ENCODE assay signal across 16 cellular contexts in genomic region chr6:30870546-30870945, GRCh38.
"Had no signal": no experiment of that assay in that cellular context is flagged by ENCODE, and none has a peak within 500 bp of the region (broad histone marks: within the 10 kb centered on the region; RNA-seq: fewer than 3 reads in every experiment).

No MANE protein-coding gene starts in this region.

- H3K27ac Mint-ChIP-seq: activated naive CD4-positive, alpha-beta T cell treated with anti-CD3 and anti-CD28 coated beads, Interleukin-2, amount 10 ng/mL, durations not matched to agents 7 days and 5 days; dendritic cell treated with granulocyte-macrophage colony-stimulating factor and Interleukin-4, amounts not matched to agents 40 ng/mL and 50 ng/mL, for 4 days; memory B cell had no signal

- H3K27me3 Mint-ChIP-seq: activated naive CD4-positive, alpha-beta T cell treated with anti-CD3 and anti-CD28 coated beads, Interleukin-2, amount 10 ng/mL, durations not matched to agents 7 days and 5 days; naive thymus-derived CD4-positive, alpha-beta T cell had no signal

- H3K4me3 Mint-ChIP-seq: activated naive CD4-positive, alpha-beta T cell treated with anti-CD3 and anti-CD28 coated beads, Interleukin-2, amount 10 ng/mL, durations not matched to agents 7 days and 5 days; dendritic cell treated with granulocyte-macrophage colony-stimulating factor and Interleukin-4, amounts not matched to agents 40 ng/mL and 50 ng/mL, for 4 days; memory B cell had no signal

- DNase-seq: activated CD4-positive, CD25-positive, alpha-beta regulatory T cell treated with anti-CD3 and anti-CD28 coated beads, Interleukin-2, amount 50 U/mL, for 72 hours; activated naive CD4-positive, alpha-beta T cell treated with anti-CD3 and anti-CD28 coated beads, Interleukin-2, amount 10 ng/mL, durations not matched to agents 7 days and 5 days; activated T-cell treated with anti-CD3 and anti-CD28 coated beads, Interleukin-2, amount 50 U/mL, for 48 hours; anterior cingulate cortex; effector memory CD4-positive, alpha-beta T cell; foreskin keratinocyte; glutamatergic neuron; hypothalamus; left ventricle myocardium inferior; mucosa of descending colon; naive thymus-derived CD4-positive, alpha-beta T cell; ovary; tibial artery had no signal

- H3K4me1 Mint-ChIP-seq: memory B cell had no signal

- ATAC-seq: foreskin keratinocyte; mucosa of descending colon; naive thymus-derived CD4-positive, alpha-beta T cell; sciatic nerve had no signal
